ENCODE assay signal across 8 cellular contexts in genomic region chr1:86753700-86754099, GRCh38. TPM values are rescaled to one million over a fixed set of nuclear protein-coding genes. Genes with fewer than 3 reads are reported as not detected.
DNase-seq lines count a peak whose midpoint lies in the region; ATAC-seq, FAIRE-seq and TF ChIP-seq lines count a peak whose summit lies in the region.

No MANE protein-coding gene starts in this region.

- intact Hi-C loops in posterior cingulate gyrus (cut with DNase I), result no loop called here
- intact Hi-C loops in sciatic nerve (cut with DNase I), result no loop called here

- TF ChIP-seq CTCF in AG09309 (IDR thresholded peaks at IDR 0.05; ENCODE audit: control insufficient read depth, insufficient read depth, low read depth, low read length, missing control alignments) (peak; percentile 21), GM10248 (IDR thresholded peaks at IDR 0.05; ENCODE audit: control extremely low read depth, extremely low read depth, low read depth, missing control alignments) (peak; percentile 7), bronchial epithelial cell (IDR thresholded peaks at IDR 0.05; ENCODE audit: insufficient read depth, low read length, severe bottlenecking) (peak; percentile 26)

- CTCF ChIA-PET in GM10248 (lab: Yijun Ruan, JAX), result interaction anchor here (0.7 to 3.8 kb wide), 9 partner anchors 9 to 374 kb away, joined by 3 to 15 read pairs (median 4); partner anchors contain the start of gene SH3GLB1

- no peaks in the 10 kb centered on the region for H3K36me3 ChIP-seq in bronchial epithelial cell (ENCODE audit: control insufficient read depth, insufficient read depth, low read length)

- ATAC-seq in sciatic nerve, result no peak
- no peak for ATAC-seq in HG03469 (IDR thresholded peaks at IDR 0.05; ENCODE audit: unreplicated experiment)
- ATAC-seq in GM19035 (IDR thresholded peaks at IDR 0.05; ENCODE audit: unreplicated experiment), result no peak

- DNase-seq in AG09309 (ENCODE audit: low read depth), result no peak
- no peak for DNase-seq in GM10248 (ENCODE audit: extremely low spot score)
- peak; percentile 76 for DNase-seq in NCI-H2171 treated with DMSO at 0.1 percent for 48 hours (lab: John Stamatoyannopoulos, UW)
- DNase-seq in bronchial epithelial cell (ENCODE audit: low read depth), result peak; percentile 48
- no peak for DNase-seq in posterior cingulate gyrus
- no peak for DNase-seq in sciatic nerve (ENCODE audit: low spot score)

- FAIRE-seq in bronchial epithelial cell (lab: Jason Lieb, UNC), result no peak

- H3K4me3 ChIP-seq in AG09309 (ENCODE audit: control insufficient read depth, low read depth, low read length) (no peak overlapping the region), bronchial epithelial cell (ENCODE audit: low read depth, low read length) (no peak overlapping the region)

- POLR2A ChIA-PET in GM10248 (lab: Yijun Ruan, JAX), result no interaction called here

- no peaks in the 10 kb centered on the region for H3K27me3 ChIP-seq in bronchial epithelial cell (ENCODE audit: control insufficient read depth, insufficient read depth, low read length)

RNA-seq across cellular contexts. Expression of gene SH3GLB1, which starts 49.3 kb away (rescaled TPM):
- total RNA-seq in bronchial epithelial cell (21.3 and 31.2 TPM in 2 replicates), sciatic nerve (77.6 TPM)

Comparison
In these comparisons a context has a peak if more than half of its experiments do, and no peak if none do; other contexts are left out.
1. DNase-seq: peak in NCI-H2171 treated with DMSO at 0.1 percent for 48 hours (single experiment) and bronchial epithelial cell (single experiment); none in AG09309 (single experiment), GM10248 (single experiment), posterior cingulate gyrus (0 of 10) and sciatic nerve (single experiment).
2. Peak in every context shown above with its lines, with median percentiles within 50 percentile points of each other: CTCF ChIP-seq.